ENCODE assay signal across 1 cellular context in the genomic region with DNA sequence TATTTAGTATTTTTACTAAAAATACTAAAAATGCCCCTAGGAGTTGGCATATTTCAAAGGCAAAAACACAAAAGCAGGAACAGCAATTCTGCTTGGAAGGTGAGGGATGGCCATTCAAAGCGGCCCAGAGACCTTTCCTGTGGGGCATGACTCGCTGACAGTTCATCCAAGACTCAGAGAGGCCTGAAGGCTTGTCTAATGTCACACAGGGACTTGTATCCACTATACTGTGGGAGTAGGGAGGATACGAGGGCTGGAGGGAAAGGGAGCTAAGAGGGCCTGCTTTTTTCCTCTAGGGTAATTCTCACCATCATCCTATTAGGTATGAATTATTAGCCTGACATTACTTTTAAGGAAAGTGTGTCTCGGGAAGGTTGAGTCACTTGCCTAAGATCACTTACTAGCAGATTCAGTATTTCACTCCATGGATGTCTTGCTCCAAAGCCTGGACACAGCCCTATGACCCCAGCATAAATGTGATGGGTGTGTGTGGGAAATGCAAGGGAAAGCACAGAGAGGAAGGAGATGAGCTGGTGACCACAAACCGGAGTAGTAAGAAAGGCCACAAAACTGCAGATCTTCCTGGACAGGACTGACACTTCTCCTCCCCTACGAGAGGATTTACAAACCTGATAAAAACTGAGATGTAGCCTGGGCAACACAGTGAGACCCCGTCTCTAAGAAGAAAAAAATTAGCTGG.
TF ChIP-seq lines count a peak whose summit lies in the region.

No MANE protein-coding gene starts in this region.

TF ChIP-seq in GM12878, 131 proteins besides CTCF, POLR2A, EP300 and RAD21:
- TF ChIP-seq MEF2A (IDR thresholded peaks at IDR 0.05; ENCODE audit: insufficient read depth, low read depth, low read length) (no peak), RUNX3 (IDR thresholded peaks at IDR 0.05; ENCODE audit: low read length) (peak; percentile 74)
TF ChIP-seq in GM12878: peak in this region for 1.
